Comparison of ENCODE assay signal across 8 cellular contexts in genomic region chr21:44196212-44197155, GRCh38. TPM values are rescaled to one million over a fixed set of nuclear protein-coding genes. Genes with fewer than 3 reads are reported as not detected.
A peak's percentile ranks its signal among the peaks of the same experiment; 100 is the strongest.
DNase-seq lines count a peak whose midpoint lies in the region; ATAC-seq and TF ChIP-seq lines count a peak whose summit lies in the region.
"Not testable (repeated sequence)": the region's sequence is repeated elsewhere in the genome, so short reads cannot be mapped to it uniquely, and the experiment has no call there.

No MANE protein-coding gene starts in this region.

- intact Hi-C loops in OCI-LY7 (cut with micrococcal nuclease; ENCODE audit: unreplicated experiment); transverse colon (cut with DNase I; ENCODE audit: low total_unique reads): not testable (repeated sequence)

- not testable (repeated sequence) for H3K79me2 ChIP-seq in OCI-LY7 (ENCODE audit: insufficient read depth, low read depth, low read length)

- peaks cover 30% of the 10 kb centered on the region for H3K4me1 ChIP-seq in OCI-LY7 (ENCODE audit: insufficient read depth, low read length, poor library complexity, severe bottlenecking)
- not testable (repeated sequence) for H3K4me1 ChIP-seq in transverse colon

- H3K27me3 ChIP-seq in transverse colon, result not testable (repeated sequence)

- 74% methylated on average over 12 of the region's 22 CpGs; no CpG with 5 or more reads in 1 of the 2 donors for WGBS in transverse colon (ENCODE audit: low coverage in 1 of 2), 2 donors

- H3K9me2 ChIP-seq in OCI-LY7 (ENCODE audit: insufficient read depth, low read length), result not testable (repeated sequence)

- H3K27ac ChIP-seq in OCI-LY7 (ENCODE audit: low read depth, low read length, poor library complexity, severe bottlenecking), result peak overlapping the region; percentile 57
- H3K27ac ChIP-seq in transverse colon, result not testable (repeated sequence)

- not testable (repeated sequence) for TF ChIP-seq EP300 in transverse colon (IDR thresholded peaks at IDR 0.05; ENCODE audit: low read depth)

- not testable (repeated sequence) for TF ChIP-seq POLR2A in transverse colon (IDR thresholded peaks at IDR 0.05)

- H3K36me3 ChIP-seq in OCI-LY7 (ENCODE audit: insufficient read depth, low read length); transverse colon: not testable (repeated sequence)

- POLR2A ChIA-PET in OCI-LY7 (lab: Charles Lee), result not testable (repeated sequence)

- not testable (repeated sequence) for H3K9me3 ChIP-seq in OCI-LY7 (ENCODE audit: low read length); transverse colon

- peak; percentile 69 for DNase-seq in GM12864 (ENCODE audit: low read depth)
- DNase-seq in OCI-LY7 (ENCODE audit: low spot score), result peak; percentile 91
- DNase-seq in activated CD4-positive, CD25-positive, alpha-beta regulatory T cell (lab: John Stamatoyannopoulos, UW), result peak in 3 of 4 experiments; percentile 22 to 49 (median 24)
- DNase-seq in activated effector memory CD4-positive, alpha-beta T cell treated with anti-CD3 and anti-CD28 coated beads, Interleukin-2, amount 50 U/mL, for 16 hours, result peak; percentile 88
- peak; percentile 3 for DNase-seq in midbrain (lab: John Stamatoyannopoulos, UW)
- DNase-seq in stimulated activated CD4-positive, alpha-beta T cell treated with anti-CD3 and anti-CD28 coated beads, Interleukin-2, amount 100 ng/mL, for 4 hours (ENCODE audit: low read depth), result peak; percentile 61
- peak; percentile 68 for DNase-seq in transverse colon

- in situ Hi-C loops in transverse colon (cut with MboI; ENCODE audit: low pct_ligation_motif_present in 1 of 4, low pct_unique_long_range_greater_than_20kb in 1 of 4, low sequenced_read_pairs in 3 of 4), result not testable (repeated sequence)

- peak overlapping the region; percentile 44; the same call in 1 of the 2 replicates for H3K4me2 ChIP-seq in OCI-LY7 (ENCODE audit: low read length)

- CTCF ChIA-PET in OCI-LY7 (lab: Charles Lee; ENCODE audit: unreplicated experiment), result not testable (repeated sequence)

- H2AFZ ChIP-seq in OCI-LY7 (ENCODE audit: low read length), result peak overlapping the region; percentile 80

- not testable (repeated sequence) for TF ChIP-seq CTCF in GM12864 (IDR thresholded peaks at IDR 0.05; ENCODE audit: low read depth, low read length, missing control alignments); OCI-LY7 (conservative IDR thresholded peaks at IDR 0.05; ENCODE audit: low read length); transverse colon (IDR thresholded peaks at IDR 0.05)

- H3K4me3 ChIP-seq in GM12864 (ENCODE audit: low read depth, low read length); OCI-LY7 (ENCODE audit: low read depth, low read length, poor library complexity, severe bottlenecking); transverse colon: not testable (repeated sequence)

- H4K20me1 ChIP-seq in OCI-LY7 (ENCODE audit: insufficient read depth, low read length), result not testable (repeated sequence)

- TSS peak; percentile 85 for BruUV-seq in OCI-LY7 (replicated peaks; lab: Mats Ljungman, UMichigan)

- ATAC-seq in esophagus mucosa, result peak; percentile 61

RNA-seq across cellular contexts. Expression of gene ICOSLG, which starts 44.3 kb away (rescaled TPM):
- 4.1 and 5.2 TPM in 2 replicates for total RNA-seq in OCI-LY7 (2014; rRNA removed; shearing (Covaris generic))
- total RNA-seq in OCI-LY7 (2022), result 8.3 and 8.6 TPM in 2 replicates
- total RNA-seq in esophagus mucosa, result 2.6 TPM
- 1 to 10 TPM; 3.2 to 7.6 (median 3.9) TPM for total RNA-seq in transverse colon

Comparison
In these comparisons a context has a peak if more than half of its experiments do, and no peak if none do; other contexts are left out.
1. DNase-seq: peak in every context shown above with its lines; median percentile 91 in OCI-LY7; 88 in activated effector memory CD4-positive, alpha-beta T cell treated with anti-CD3 and anti-CD28 coated beads, Interleukin-2, amount 50 U/mL, for 16 hours; 69 in GM12864; 68 in transverse colon; 61 in stimulated activated CD4-positive, alpha-beta T cell treated with anti-CD3 and anti-CD28 coated beads, Interleukin-2, amount 100 ng/mL, for 4 hours; 24 in activated CD4-positive, CD25-positive, alpha-beta regulatory T cell; 3 in midbrain.